44 cellular contexts compared by ENCODE assay signal in the genomic region with DNA sequence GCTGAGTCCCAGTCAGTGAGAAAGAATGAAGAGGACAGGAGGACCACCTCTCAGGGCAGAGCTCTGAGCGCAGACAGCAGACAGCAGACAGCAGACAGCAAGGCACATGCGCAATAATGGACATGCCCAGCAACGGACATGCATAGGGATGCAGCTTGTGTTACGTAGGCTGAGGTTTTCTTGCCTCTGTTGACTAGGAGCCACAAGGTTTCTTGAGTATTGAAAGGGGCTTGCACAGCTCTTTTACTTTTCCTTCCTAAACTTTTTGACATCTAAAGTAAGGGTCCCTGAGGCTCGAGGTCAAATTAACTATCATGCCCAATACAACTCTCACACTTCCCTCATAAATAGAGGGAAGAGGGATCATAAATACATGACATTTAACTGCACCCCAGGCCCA. TPM values are rescaled to one million over a fixed set of nuclear protein-coding genes. Genes with fewer than 3 reads are reported as not detected.
"Had no signal": no experiment of that assay in that cellular context is flagged by ENCODE, and none has a peak within 500 bp of the region (broad histone marks: within the 10 kb centered on the region; RNA-seq: fewer than 3 reads in every experiment).

A gene with protein sequence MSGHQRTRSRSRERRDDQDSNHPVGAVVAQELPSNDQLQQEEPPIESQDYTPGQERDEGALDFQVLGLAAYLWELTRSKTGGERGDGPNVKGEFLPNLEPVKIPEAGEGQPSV (minus strand): TSS at position 101 of the 400 bp plus-strand sequence. CDS start 1,013 bp downstream, outside the sequence.

- H3K4me3 Mint-ChIP-seq: activated naive CD4-positive, alpha-beta T cell treated with anti-CD3 and anti-CD28 coated beads for 36 hours; activated naive CD4-positive, alpha-beta T cell treated with anti-CD3 and anti-CD28 coated beads, Interleukin-2, amount 10 ng/mL, durations not matched to agents 7 days and 5 days; activated naive CD4-positive, alpha-beta T cell treated with anti-CD3 and anti-CD28 coated beads, Interleukin-2, amount 50 U/mL, for 24 hours; activated naive CD8-positive, alpha-beta T cell; activated naive CD8-positive, alpha-beta T cell treated with anti-CD3 and anti-CD28 coated beads for 36 hours; activated naive CD8-positive, alpha-beta T cell treated with anti-CD3 and anti-CD28 coated beads, Interleukin-2, amount 10 ng/mL, durations not matched to agents 7 days and 5 days; activated naive CD8-positive, alpha-beta T cell treated with anti-CD3 and anti-CD28 coated beads, Interleukin-2, amount 50 U/mL, for 24 hours; activated T-cell treated with anti-CD3 and anti-CD28 coated beads, Interleukin-2, amount 50 U/mL, for 24 hours; activated T-cell treated with anti-CD3 and anti-CD28 coated beads, Interleukin-2, amount 50 U/mL, for 4 hours; activated T-cell treated with anti-CD3 and anti-CD28 coated beads, Interleukin-2, amount 50 U/mL, for 72 hours; activated T-helper 1 cell treated with anti-CD3 and anti-CD28 coated beads, Interleukin-12 subunit alpha, Interleukin-12 subunit beta, Interleukin-2, Interleukin-4 antibody, amounts not matched to agents 30 ng/mL and 10 ng/mL and 1 ng/mL, durations not matched to agents 14 hours and 24 hours and 36 hours; activated T-helper 17 cell treated with anti-CD3 and anti-CD28 coated beads, Interleukin-2, amount 50 U/mL, for 72 hours; brain; central memory CD8-positive, alpha-beta T cell had no signal

- H3K27me3 ChIP-seq: ascending aorta, body of pancreas, brain microvascular endothelial cell, cardiac muscle cell had no signal

- H3K9me3 ChIP-seq: adrenal gland, ascending aorta, body of pancreas, breast epithelium had no signal

- H3K4me3 ChIP-seq: adrenal gland, ascending aorta, body of pancreas, breast epithelium, cardiac muscle cell had no signal

- H3K27me3 Mint-ChIP-seq: activated naive CD4-positive, alpha-beta T cell treated with anti-CD3 and anti-CD28 coated beads, Interleukin-2, amount 10 ng/mL, durations not matched to agents 7 days and 5 days; activated naive CD4-positive, alpha-beta T cell treated with anti-CD3 and anti-CD28 coated beads, Interleukin-2, amount 50 U/mL, for 24 hours; activated naive CD8-positive, alpha-beta T cell; activated naive CD8-positive, alpha-beta T cell treated with anti-CD3 and anti-CD28 coated beads for 36 hours; activated naive CD8-positive, alpha-beta T cell treated with anti-CD3 and anti-CD28 coated beads, Interleukin-2, amount 10 ng/mL, durations not matched to agents 7 days and 5 days; activated naive CD8-positive, alpha-beta T cell treated with anti-CD3 and anti-CD28 coated beads, Interleukin-2, amount 50 U/mL, for 24 hours; activated T-helper 17 cell treated with anti-CD3 and anti-CD28 coated beads, Interleukin-2, amount 50 U/mL, for 72 hours; brain; central memory CD8-positive, alpha-beta T cell had no signal

- DNase-seq: activated effector memory CD4-positive, alpha-beta T cell treated with anti-CD3 and anti-CD28 coated beads, Interleukin-2, amount 50 U/mL, for 16 hours; activated effector memory CD4-positive, alpha-beta T cell treated with Interleukin-2 at 50 U/mL for 16 hours; activated gamma-delta T cell; activated gamma-delta T cell treated with Interleukin-2 at 50 U/mL for 16 hours; activated naive CD4-positive, alpha-beta T cell; activated naive CD4-positive, alpha-beta T cell treated with anti-CD3 and anti-CD28 coated beads for 36 hours; activated naive CD4-positive, alpha-beta T cell treated with anti-CD3 and anti-CD28 coated beads, Interleukin-2, amount 10 ng/mL, durations not matched to agents 7 days and 5 days; activated naive CD4-positive, alpha-beta T cell treated with anti-CD3 and anti-CD28 coated beads, Interleukin-2, amount 50 U/mL, for 16 hours; activated naive CD4-positive, alpha-beta T cell treated with Interleukin-2 at 50 U/mL for 16 hours; activated naive CD8-positive, alpha-beta T cell treated with anti-CD3 and anti-CD28 coated beads for 36 hours; activated naive CD8-positive, alpha-beta T cell treated with anti-CD3 and anti-CD28 coated beads, Interleukin-2, amount 10 ng/mL, durations not matched to agents 7 days and 5 days; activated naive CD8-positive, alpha-beta T cell treated with anti-CD3 and anti-CD28 coated beads, Interleukin-2, amount 50 U/mL, for 24 hours; activated T-cell treated with anti-CD3 and anti-CD28 coated beads, Interleukin-2, amount 50 U/mL, for 1 hour; activated T-cell treated with anti-CD3 and anti-CD28 coated beads, Interleukin-2, amount 50 U/mL, for 24 hours; activated T-cell treated with anti-CD3 and anti-CD28 coated beads, Interleukin-2, amount 50 U/mL, for 4 hours; activated T-cell treated with anti-CD3 and anti-CD28 coated beads, Interleukin-2, amount 50 U/mL, for 48 hours; activated T-cell treated with anti-CD3 and anti-CD28 coated beads, Interleukin-2, amount 50 U/mL, for 72 hours; adrenal gland; amniotic stem cell; amygdala; anterior cingulate cortex; aorta; body of pancreas; brain microvascular endothelial cell; caudate nucleus; central memory CD4-positive, alpha-beta T cell; cerebellar nuclear complex had no signal

- H3K27ac ChIP-seq: adrenal gland, ascending aorta, body of pancreas, brain microvascular endothelial cell, breast epithelium, cardiac muscle cell had no signal

- H3K4me1 Mint-ChIP-seq: activated naive CD4-positive, alpha-beta T cell treated with anti-CD3 and anti-CD28 coated beads, Interleukin-2, amount 10 ng/mL, durations not matched to agents 7 days and 5 days; activated naive CD4-positive, alpha-beta T cell treated with anti-CD3 and anti-CD28 coated beads, Interleukin-2, amount 50 U/mL, for 24 hours; activated naive CD8-positive, alpha-beta T cell treated with anti-CD3 and anti-CD28 coated beads for 36 hours; activated naive CD8-positive, alpha-beta T cell treated with anti-CD3 and anti-CD28 coated beads, Interleukin-2, amount 10 ng/mL, durations not matched to agents 7 days and 5 days; activated naive CD8-positive, alpha-beta T cell treated with anti-CD3 and anti-CD28 coated beads, Interleukin-2, amount 50 U/mL, for 24 hours; activated T-helper 17 cell treated with anti-CD3 and anti-CD28 coated beads, Interleukin-2, amount 50 U/mL, for 72 hours; brain; central memory CD8-positive, alpha-beta T cell had no signal

- H3K4me1 ChIP-seq: adrenal gland, ascending aorta, body of pancreas, breast epithelium had no signal

- H3K36me3 ChIP-seq: adrenal gland, ascending aorta, brain microvascular endothelial cell, breast epithelium, cardiac muscle cell had no signal

- H3K27ac Mint-ChIP-seq: activated naive CD4-positive, alpha-beta T cell treated with anti-CD3 and anti-CD28 coated beads for 36 hours; activated naive CD4-positive, alpha-beta T cell treated with anti-CD3 and anti-CD28 coated beads, Interleukin-2, amount 10 ng/mL, durations not matched to agents 7 days and 5 days; activated naive CD4-positive, alpha-beta T cell treated with anti-CD3 and anti-CD28 coated beads, Interleukin-2, amount 50 U/mL, for 24 hours; activated naive CD4-positive, alpha-beta T cell treated with anti-CD3 and anti-CD28 coated beads, Interleukin-2, amount 50 U/mL, for 72 hours; activated naive CD8-positive, alpha-beta T cell; activated naive CD8-positive, alpha-beta T cell treated with anti-CD3 and anti-CD28 coated beads for 36 hours; activated naive CD8-positive, alpha-beta T cell treated with anti-CD3 and anti-CD28 coated beads, Interleukin-2, amount 10 ng/mL, durations not matched to agents 7 days and 5 days; activated naive CD8-positive, alpha-beta T cell treated with anti-CD3 and anti-CD28 coated beads, Interleukin-2, amount 50 U/mL, for 24 hours; activated T-cell treated with anti-CD3 and anti-CD28 coated beads, Interleukin-2, amount 50 U/mL, for 24 hours; activated T-cell treated with anti-CD3 and anti-CD28 coated beads, Interleukin-2, amount 50 U/mL, for 72 hours; activated T-helper 1 cell treated with anti-CD3 and anti-CD28 coated beads, Interleukin-12 subunit alpha, Interleukin-12 subunit beta, Interleukin-2, Interleukin-4 antibody, amounts not matched to agents 30 ng/mL and 10 ng/mL and 1 ng/mL, durations not matched to agents 14 hours and 24 hours and 36 hours; activated T-helper 17 cell treated with anti-CD3 and anti-CD28 coated beads, Interleukin-2, amount 50 U/mL, for 72 hours; activated T-helper 2 cell treated with anti-CD3 and anti-CD28 coated beads, Interferon-gamma antibody, Interleukin-2, Interleukin-4, amounts not matched to agents 10 μg/mL and 5 μg/mL and 100 μg/mL, durations not matched to agents 14 hours and 24 hours and 36 hours; brain had no signal

- H3K9me3 Mint-ChIP-seq: activated naive CD4-positive, alpha-beta T cell treated with anti-CD3 and anti-CD28 coated beads for 36 hours; activated naive CD4-positive, alpha-beta T cell treated with anti-CD3 and anti-CD28 coated beads, Interleukin-2, amount 10 ng/mL, durations not matched to agents 7 days and 5 days; activated naive CD4-positive, alpha-beta T cell treated with anti-CD3 and anti-CD28 coated beads, Interleukin-2, amount 50 U/mL, for 24 hours; activated naive CD4-positive, alpha-beta T cell treated with anti-CD3 and anti-CD28 coated beads, Interleukin-2, amount 50 U/mL, for 72 hours; activated naive CD8-positive, alpha-beta T cell treated with anti-CD3 and anti-CD28 coated beads for 36 hours; activated naive CD8-positive, alpha-beta T cell treated with anti-CD3 and anti-CD28 coated beads, Interleukin-2, amount 10 ng/mL, durations not matched to agents 7 days and 5 days; activated naive CD8-positive, alpha-beta T cell treated with anti-CD3 and anti-CD28 coated beads, Interleukin-2, amount 50 U/mL, for 24 hours; activated T-cell treated with anti-CD3 and anti-CD28 coated beads, Interleukin-2, amount 50 U/mL, for 24 hours; activated T-cell treated with anti-CD3 and anti-CD28 coated beads, Interleukin-2, amount 50 U/mL, for 4 hours; activated T-cell treated with anti-CD3 and anti-CD28 coated beads, Interleukin-2, amount 50 U/mL, for 72 hours; activated T-helper 1 cell treated with anti-CD3 and anti-CD28 coated beads, Interleukin-12 subunit alpha, Interleukin-12 subunit beta, Interleukin-2, Interleukin-4 antibody, amounts not matched to agents 30 ng/mL and 10 ng/mL and 1 ng/mL, durations not matched to agents 14 hours and 24 hours and 36 hours; activated T-helper 17 cell treated with anti-CD3 and anti-CD28 coated beads, Interleukin-2, amount 50 U/mL, for 72 hours; activated T-helper 2 cell treated with anti-CD3 and anti-CD28 coated beads, Interferon-gamma antibody, Interleukin-2, Interleukin-4, amounts not matched to agents 10 μg/mL and 5 μg/mL and 100 μg/mL, durations not matched to agents 14 hours and 24 hours and 36 hours; central memory CD8-positive, alpha-beta T cell had no signal

- H3K36me3 Mint-ChIP-seq: activated naive CD4-positive, alpha-beta T cell treated with anti-CD3 and anti-CD28 coated beads, Interleukin-2, amount 10 ng/mL, durations not matched to agents 7 days and 5 days; activated naive CD4-positive, alpha-beta T cell treated with anti-CD3 and anti-CD28 coated beads, Interleukin-2, amount 50 U/mL, for 24 hours; activated naive CD4-positive, alpha-beta T cell treated with anti-CD3 and anti-CD28 coated beads, Interleukin-2, amount 50 U/mL, for 72 hours; activated naive CD8-positive, alpha-beta T cell; activated naive CD8-positive, alpha-beta T cell treated with anti-CD3 and anti-CD28 coated beads for 36 hours; activated naive CD8-positive, alpha-beta T cell treated with anti-CD3 and anti-CD28 coated beads, Interleukin-2, amount 10 ng/mL, durations not matched to agents 7 days and 5 days; brain had no signal

RNA-seq across cellular contexts. Expression of the gene that starts here (rescaled TPM):
- total RNA-seq: activated naive CD4-positive, alpha-beta T cell treated with anti-CD3 and anti-CD28 coated beads for 36 hours; activated naive CD4-positive, alpha-beta T cell treated with anti-CD3 and anti-CD28 coated beads, Interleukin-2, amount 50 U/mL, for 72 hours; activated naive CD8-positive, alpha-beta T cell treated with anti-CD3 and anti-CD28 coated beads for 36 hours; activated naive CD8-positive, alpha-beta T cell treated with anti-CD3 and anti-CD28 coated beads, Interleukin-2, amount 10 ng/mL, durations not matched to agents 7 days and 5 days; activated T-cell treated with anti-CD3 and anti-CD28 coated beads, Interleukin-2, amount 50 U/mL, for 4 hours; activated T-cell treated with anti-CD3 and anti-CD28 coated beads, Interleukin-2, amount 50 U/mL, for 72 hours; activated T-helper 1 cell treated with anti-CD3 and anti-CD28 coated beads, Interleukin-12 subunit alpha, Interleukin-12 subunit beta, Interleukin-2, Interleukin-4 antibody, amounts not matched to agents 30 ng/mL and 10 ng/mL and 1 ng/mL, durations not matched to agents 14 hours and 24 hours and 36 hours; activated T-helper 17 cell treated with anti-CD3 and anti-CD28 coated beads, Interleukin-2, amount 50 U/mL, for 72 hours; activated T-helper 2 cell treated with anti-CD3 and anti-CD28 coated beads, Interferon-gamma antibody, Interleukin-2, Interleukin-4, amounts not matched to agents 10 μg/mL and 5 μg/mL and 100 μg/mL, durations not matched to agents 14 hours and 24 hours and 36 hours; adrenal gland; aorta; ascending aorta; astrocyte; body of pancreas; breast epithelium; bronchial epithelial cell; cardiac muscle cell; cardiac septum; cerebellum; chondrocyte had no signal
- polyA plus RNA-seq: adipose tissue, adrenal gland, aorta, cardiac muscle cell had no signal
